Comparison of ENCODE assay signal across 1 cellular context in genomic region chr17:5399767-5400166, GRCh38.
A peak's percentile ranks its signal among the peaks of the same experiment; 100 is the strongest.
TF ChIP-seq lines count a peak whose summit lies in the region.

No MANE protein-coding gene starts in this region.

TF ChIP-seq in HepG2, 621 proteins besides CTCF, POLR2A, EP300 and RAD21:
- TF ChIP-seq RBFOX2 (IDR thresholded peaks at IDR 0.05; ENCODE audit: low read depth, low read length) (no peak), TEAD2 (CRISPR knock-in tag; IDR thresholded peaks at IDR 0.05) (no peak), SNAI1 (CRISPR knock-in tag; IDR thresholded peaks at IDR 0.05; ENCODE audit: borderline replicate concordance) (no peak), GPBP1L1 (CRISPR knock-in tag; IDR thresholded peaks at IDR 0.05) (no peak), ASH2L (IDR thresholded peaks at IDR 0.05; ENCODE audit: insufficient read length, low read depth, low read length) (no peak), TP53 (CRISPR knock-in tag; conservative IDR thresholded peaks at IDR 0.05) (no peak), MAFF (IDR thresholded peaks at IDR 0.05; ENCODE audit: low read depth, low read length) (peak; percentile 22; the same call in 1 of the 2 replicates), MAFK (conservative IDR thresholded peaks at IDR 0.05 in 1 of 2, IDR thresholded peaks at IDR 0.05 in 1 of 2; ENCODE audit: low read length in 2 of 2) (peak in 1 of 2 experiments; percentile 30; a peak in 2 of 4 replicates), ATRX (CRISPR knock-in tag; IDR thresholded peaks at IDR 0.05; ENCODE audit: borderline replicate concordance) (no peak), ZNF18 (CRISPR knock-in tag; IDR thresholded peaks at IDR 0.05; ENCODE audit: insufficient replicate concordance) (no peak), AGO1 (IDR thresholded peaks at IDR 0.05; ENCODE audit: low read depth, low read length, poor library complexity, severe bottlenecking) (no peak)
